9 cellular contexts compared by ENCODE assay signal in the genomic region with DNA sequence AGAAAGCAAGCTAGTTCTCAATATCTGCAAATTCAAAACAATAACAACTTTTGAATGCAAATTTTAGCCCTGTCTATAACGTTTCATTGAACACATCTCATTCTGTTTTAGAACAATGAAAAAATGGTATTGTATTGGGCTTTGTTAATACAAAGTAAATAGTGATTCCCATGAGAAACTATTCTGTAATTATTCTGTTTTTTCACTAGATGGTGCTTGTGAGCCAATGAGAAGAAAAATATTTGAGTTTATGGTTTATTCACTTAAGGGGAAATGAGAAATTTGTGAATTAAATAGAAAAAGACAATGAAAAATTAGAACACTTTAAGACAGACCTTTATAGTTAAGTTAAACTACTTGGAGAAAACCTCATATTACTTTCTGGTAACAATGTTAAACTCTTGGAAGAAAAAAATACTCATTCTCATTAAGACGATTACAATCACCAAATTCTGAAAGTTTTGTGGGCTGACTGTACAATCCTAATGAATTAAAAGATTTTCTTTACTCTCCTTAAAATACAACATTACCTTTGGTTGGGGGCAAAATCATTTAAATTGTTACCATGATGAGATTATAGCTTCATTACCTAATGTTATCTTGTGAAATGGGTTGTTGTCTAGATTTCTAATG.
DNase-seq lines count a peak whose midpoint lies in the region; ATAC-seq and TF ChIP-seq lines count a peak whose summit lies in the region.
"Had no signal": no experiment of that assay in that cellular context is flagged by ENCODE, and none has a peak within 500 bp of the region (broad histone marks: within the 10 kb centered on the region; RNA-seq: fewer than 3 reads in every experiment).

No MANE protein-coding gene starts in this region.

- no peaks in the 10 kb centered on the region for H3K27me3 ChIP-seq in liver (ENCODE audit: control insufficient read depth in 4 of 4, insufficient read depth in 4 of 4, low read length in 3 of 4)

- H3K9ac ChIP-seq in liver (ENCODE audit: low read depth in 1 of 2, low read length in 2 of 2), result no peak overlapping the region

- H3K27me3 Mint-ChIP-seq in naive thymus-derived CD8-positive, alpha-beta T cell, result peaks cover 2 to 16% (median 9%) of the 10 kb centered on the region in 5 donors

- POLR2A ChIA-PET in naive thymus-derived CD8-positive, alpha-beta T cell (lab: Charles Lee), result no interaction called here

- no peaks in the 10 kb centered on the region for H3K4me1 ChIP-seq in liver (ENCODE audit: control insufficient read depth in 4 of 4, insufficient read depth in 4 of 4, low read length in 3 of 4)

- WGBS in liver, result 42% methylated on average over 2 of the region's 2 CpGs

- no peak for ATAC-seq in naive thymus-derived CD8-positive, alpha-beta T cell

- no peak overlapping the region for H3K27ac Mint-ChIP-seq in naive thymus-derived CD8-positive, alpha-beta T cell
- H3K27ac Mint-ChIP-seq: T-helper 1 cell treated with Interleukin-12 subunit alpha and Interleukin-12 subunit beta and Interleukin-4 antibody, amounts not matched to agents 30 μg/mL and 1 μg/mL, for 36 hours had no signal

- TF ChIP-seq CTCF in GM12864 (IDR thresholded peaks at IDR 0.05; ENCODE audit: low read depth, low read length, missing control alignments), result peak; percentile 28
- TF ChIP-seq CTCF in liver (IDR thresholded peaks at IDR 0.05; ENCODE audit: low read depth, low read length, missing input control), result peak; percentile 47

- H3K36me3 Mint-ChIP-seq in naive thymus-derived CD8-positive, alpha-beta T cell, result no peaks in the 10 kb centered on the region

- H3K36me3 ChIP-seq in liver (ENCODE audit: control insufficient read depth in 4 of 4, insufficient read depth in 3 of 4, low read depth in 1 of 4, low read length in 3 of 4), result no peaks in the 10 kb centered on the region

- peaks cover 0 to 5% (median 1%) of the 10 kb centered on the region in 4 donors for H3K4me1 Mint-ChIP-seq in naive thymus-derived CD8-positive, alpha-beta T cell

- H3K9me3 Mint-ChIP-seq in naive thymus-derived CD8-positive, alpha-beta T cell, result no peaks in the 10 kb centered on the region
- H3K9me3 Mint-ChIP-seq: T-helper 1 cell treated with Interleukin-12 subunit alpha and Interleukin-12 subunit beta and Interleukin-4 antibody, amounts not matched to agents 30 μg/mL and 1 μg/mL, for 36 hours had no signal

- DNase-seq in GM12864 (ENCODE audit: low read depth) (no peak), MV-4-11 (lab: John Stamatoyannopoulos, UW) (peak; percentile 55), amniotic epithelial cell (ENCODE audit: low read depth) (peak; percentile 36), NCI-H187 treated with DMSO at 0.1 percent for 48 hours (lab: John Stamatoyannopoulos, UW) (no peak)
- no peak for DNase-seq in activated T-cell treated with anti-CD3 and anti-CD28 coated beads, Interleukin-2, amount 50 U/mL, for 1 hour
- DNase-seq in naive thymus-derived CD8-positive, alpha-beta T cell, result no peak

- H3K4me3 ChIP-seq in GM12864 (ENCODE audit: low read depth, low read length), result no peak overlapping the region
- H3K4me3 ChIP-seq in liver (ENCODE audit: low read depth in 1 of 3, low read length in 3 of 3), result no peak overlapping the region
- H3K4me3 ChIP-seq: skin epidermis had no signal

- H3K4me3 Mint-ChIP-seq in naive thymus-derived CD8-positive, alpha-beta T cell, result no peak overlapping the region
- H3K4me3 Mint-ChIP-seq: T-helper 1 cell treated with Interleukin-12 subunit alpha and Interleukin-12 subunit beta and Interleukin-4 antibody, amounts not matched to agents 30 μg/mL and 1 μg/mL, for 36 hours had no signal

- peak; percentile 86 to 89 for TF ChIP-seq RAD21 in liver (IDR thresholded peaks at IDR 0.05)

- H3K9me3 ChIP-seq in liver (ENCODE audit: control insufficient read depth in 4 of 4, low read length in 3 of 4), result no peaks in the 10 kb centered on the region

- no peak overlapping the region for H3K27ac ChIP-seq in liver (ENCODE audit: low read depth in 1 of 2, low read length in 2 of 2)
- H3K27ac ChIP-seq: skin epidermis had no signal

TF ChIP-seq in liver, 16 proteins besides CTCF, POLR2A, EP300 and RAD21:
- TF ChIP-seq FOXA1 (IDR thresholded peaks at IDR 0.05), result no peak
- TF ChIP-seq FOXA2 (IDR thresholded peaks at IDR 0.05), result no peak
- TF ChIP-seq EGR1 (IDR thresholded peaks at IDR 0.05; ENCODE audit: low read depth in 2 of 2), result no peak
- TF ChIP-seq HNF4A (conservative IDR thresholded peaks at IDR 0.05), result no peak
- no peak for TF ChIP-seq NR2F2 (IDR thresholded peaks at IDR 0.05)
- no peak for TF ChIP-seq RXRA (IDR thresholded peaks at IDR 0.05)
- TF ChIP-seq SP1 (IDR thresholded peaks at IDR 0.05), result no peak
- no peak for TF ChIP-seq JUND (IDR thresholded peaks at IDR 0.05)
- TF ChIP-seq GABPA (IDR thresholded peaks at IDR 0.05 in 1 of 2, conservative IDR thresholded peaks at IDR 0.05 in 1 of 2), result no peak
- TF ChIP-seq, protein P1, sequence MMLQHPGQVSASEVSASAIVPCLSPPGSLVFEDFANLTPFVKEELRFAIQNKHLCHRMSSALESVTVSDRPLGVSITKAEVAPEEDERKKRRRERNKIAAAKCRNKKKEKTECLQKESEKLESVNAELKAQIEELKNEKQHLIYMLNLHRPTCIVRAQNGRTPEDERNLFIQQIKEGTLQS (IDR thresholded peaks at IDR 0.05), result no peak
- TF ChIP-seq TAF1 (conservative IDR thresholded peaks at IDR 0.05), result no peak
- TF ChIP-seq HNF4G (IDR thresholded peaks at IDR 0.05), result no peak
- TF ChIP-seq, protein P2, sequence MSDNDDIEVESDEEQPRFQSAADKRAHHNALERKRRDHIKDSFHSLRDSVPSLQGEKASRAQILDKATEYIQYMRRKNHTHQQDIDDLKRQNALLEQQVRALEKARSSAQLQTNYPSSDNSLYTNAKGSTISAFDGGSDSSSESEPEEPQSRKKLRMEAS (IDR thresholded peaks at IDR 0.05), result no peak

Comparison
In these comparisons a context has a peak if more than half of its experiments do, and no peak if none do; other contexts are left out.
1. DNase-seq: peak in MV-4-11 (single experiment) and amniotic epithelial cell (single experiment); none in GM12864 (single experiment), NCI-H187 treated with DMSO at 0.1 percent for 48 hours (single experiment), activated T-cell treated with anti-CD3 and anti-CD28 coated beads, Interleukin-2, amount 50 U/mL, for 1 hour (single experiment) and naive thymus-derived CD8-positive, alpha-beta T cell (0 of 10).